In genomic region chr20:20712004-20712473, GRCh38 we compare ENCODE assay signal across 8 cellular contexts. TPM values are rescaled to one million over a fixed set of nuclear protein-coding genes. Genes with fewer than 3 reads are reported as not detected.
DNase-seq lines count a peak whose midpoint lies in the region; ATAC-seq and TF ChIP-seq lines count a peak whose summit lies in the region.

No MANE protein-coding gene starts in this region.

- H3K9ac ChIP-seq in ES-I3 (ENCODE audit: low read depth, low read length) = peak overlapping the region; percentile 80

- peak; percentile 14 for ATAC-seq in GM21737 (IDR thresholded peaks at IDR 0.05; ENCODE audit: unreplicated experiment)
- ATAC-seq in body of pancreas = peak; percentile 11

- TF ChIP-seq POLR2A in body of pancreas (IDR thresholded peaks at IDR 0.05) = no peak
- TF ChIP-seq POLR2A in stomach (IDR thresholded peaks at IDR 0.05) = no peak

- no peak for TF ChIP-seq CTCF in body of pancreas (IDR thresholded peaks at IDR 0.05)
- no peak for TF ChIP-seq CTCF in stomach (IDR thresholded peaks at IDR 0.05)

- H3K9me3 ChIP-seq in ES-I3 (ENCODE audit: control insufficient read depth, insufficient read depth, low read length) (no peaks in the 10 kb centered on the region), body of pancreas (no peaks in the 10 kb centered on the region), stomach (no peaks in the 10 kb centered on the region)

- H3K27me3 ChIP-seq in body of pancreas (no peaks in the 10 kb centered on the region), layer of hippocampus (ENCODE audit: control insufficient read depth, insufficient read depth, low read length) (no peaks in the 10 kb centered on the region), stomach (no peaks in the 10 kb centered on the region)

- no peaks in the 10 kb centered on the region for H3K36me3 ChIP-seq in ES-I3 (ENCODE audit: insufficient read depth, low read length)
- H3K36me3 ChIP-seq in body of pancreas (replicated peaks in 1 of 2; ENCODE audit: insufficient read depth in 1 of 2, low read depth in 2 of 2) = no peaks in the 10 kb centered on the region
- no peaks in the 10 kb centered on the region for H3K36me3 ChIP-seq in stomach

- DNase-seq in NCI-H1092 (lab: John Stamatoyannopoulos, UW) (peak; percentile 47), body of pancreas (peak; percentile 33 to 53 (median 44)), stomach (peak; percentile 53), GOT3 (lab: John Stamatoyannopoulos, UW) (no peak), midbrain (lab: John Stamatoyannopoulos, UW) (no peak)

- H3K27ac ChIP-seq in body of pancreas (peak overlapping the region; percentile 79 to 96 (median 88)), layer of hippocampus (ENCODE audit: low read depth, low read length) (peak overlapping the region; percentile 98), stomach (peak overlapping the region; percentile 93 to 98 (median 95))

- H3K4me1 ChIP-seq in ES-I3 (ENCODE audit: insufficient read depth, low read length) = peaks cover 6% of the 10 kb centered on the region; the same call in 1 of the 2 replicates
- peaks cover 29% of the 10 kb centered on the region for H3K4me1 ChIP-seq in body of pancreas
- H3K4me1 ChIP-seq in stomach = peaks cover 10 to 54% (median 43%) of the 10 kb centered on the region in 4 donors

- H3K4me3 ChIP-seq in body of pancreas (peak overlapping the region; percentile 64 to 92), stomach (peak overlapping the region; percentile 76 to 99 (median 96))

- 0% methylated on average over 9 to 33 of the region's 33 CpGs for WGBS in body of pancreas, 2 donors
- WGBS in stomach, 5 donors = 0 to 4% (median 1%) methylated on average over 14 to 33 of the region's 33 CpGs

- TF ChIP-seq EP300 in stomach (IDR thresholded peaks at IDR 0.05) = no peak

- intact Hi-C loops in body of pancreas (cut with DNase I) = no loop called here
- intact Hi-C loops in stomach (cut with DNase I; ENCODE audit: low total_unique reads) = no loop called here

RNA-seq across cellular contexts. Expression of gene RALGAPA2, which starts 0.4 kb away (rescaled TPM):
- 10 to 100 TPM; 40.2 to 45.4 TPM for total RNA-seq in body of pancreas
- 100 to 1,000 TPM in 2 of 5 donors, 10 to 100 TPM in 3; 37.1 to 159 (median 71.2) TPM for total RNA-seq in stomach
- polyA plus RNA-seq in stomach = 10 to 100 TPM in 1 of 3 donors, 1 to 10 TPM in 2; 4.3 to 12.1 (median 8.6) TPM

Comparison
In these comparisons a context has a peak if more than half of its experiments do, and no peak if none do; other contexts are left out.
1. DNase-seq: peak in NCI-H1092 (single experiment), body of pancreas (4 of 4) and stomach (single experiment); none in GOT3 (single experiment) and midbrain (single experiment).
2. Peak in every context shown above with its lines, with median percentiles within 50 percentile points of each other: H3K27ac ChIP-seq.